In the genomic region with DNA sequence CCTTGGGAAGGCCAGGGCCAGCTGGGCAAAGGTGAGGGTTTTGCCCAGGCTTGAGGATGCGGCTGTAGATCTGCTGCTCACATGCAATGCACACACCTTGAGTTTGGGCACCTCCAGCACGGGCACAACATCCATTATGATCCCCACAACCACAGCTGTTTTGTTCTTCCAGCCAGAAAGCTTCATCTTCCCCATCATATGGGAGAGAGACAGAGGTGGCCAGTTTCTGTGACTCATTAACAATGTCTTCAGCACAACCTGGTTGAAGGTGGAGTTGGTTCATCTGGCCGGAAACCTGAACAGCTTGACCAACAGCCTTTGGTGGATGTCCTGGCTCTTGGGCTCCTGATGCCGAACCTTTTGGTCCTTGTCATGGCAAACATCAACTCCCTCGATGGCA, we compare ENCODE assay signal across 20 cellular contexts.
A peak's percentile ranks its signal among the peaks of the same experiment; 100 is the strongest.
DNase-seq lines count a peak whose midpoint lies in the region; ATAC-seq, FAIRE-seq and TF ChIP-seq lines count a peak whose summit lies in the region.
"Had no signal": no experiment of that assay in that cellular context is flagged by ENCODE, and none has a peak within 500 bp of the region (broad histone marks: within the 10 kb centered on the region; RNA-seq: fewer than 3 reads in every experiment).

No MANE protein-coding gene starts in this region.

- H3K27ac ChIP-seq in mesenchymal stem cell (ENCODE audit: low read length, poor library complexity, severe bottlenecking) = no peak overlapping the region

- TF ChIP-seq CTCF in bronchial epithelial cell (IDR thresholded peaks at IDR 0.05; ENCODE audit: insufficient read depth, low read length, severe bottlenecking) = no peak

- H2AFZ ChIP-seq in mesenchymal stem cell (ENCODE audit: low read depth, low read length) = no peak overlapping the region

- no peak overlapping the region for H3K14ac ChIP-seq in mesenchymal stem cell (ENCODE audit: low read length in 2 of 2)

- no peaks in the 10 kb centered on the region for H3K27me3 Mint-ChIP-seq in activated CD8-positive, alpha-beta memory T cell treated with anti-CD3 and anti-CD28 coated beads, Interleukin-2, amount 10 ng/mL, durations not matched to agents 7 days and 5 days

- H3K23ac ChIP-seq in mesenchymal stem cell (ENCODE audit: low read length in 2 of 2) = no peak overlapping the region

- H2BK5ac ChIP-seq in mesenchymal stem cell (ENCODE audit: low read depth, low read length, poor library complexity, severe bottlenecking) = no peak overlapping the region

- H3K36me3 ChIP-seq in bronchial epithelial cell (ENCODE audit: control insufficient read depth, insufficient read depth, low read length) (no peaks in the 10 kb centered on the region), mesenchymal stem cell (ENCODE audit: control insufficient read depth in 1 of 2, insufficient read depth in 2 of 2, low read depth in 1 of 2, low read length in 2 of 2) (no peaks in the 10 kb centered on the region)

- no peak overlapping the region for H3K27ac Mint-ChIP-seq in activated CD8-positive, alpha-beta memory T cell treated with anti-CD3 and anti-CD28 coated beads, Interleukin-2, amount 10 ng/mL, durations not matched to agents 7 days and 5 days

- peak overlapping the region; percentile 25 for H2AK5ac ChIP-seq in mesenchymal stem cell (ENCODE audit: low read length, severe bottlenecking)

- H2BK12ac ChIP-seq in mesenchymal stem cell (ENCODE audit: low read length in 2 of 2) = no peak overlapping the region

- no peak for ATAC-seq in activated CD8-positive, alpha-beta memory T cell treated with anti-CD3 and anti-CD28 coated beads, Interleukin-2, amount 10 ng/mL, durations not matched to agents 7 days and 5 days
- no peak for ATAC-seq in HG03521 (IDR thresholded peaks at IDR 0.05; ENCODE audit: unreplicated experiment)
- ATAC-seq: HCT116 had no signal

- H3K79me1 ChIP-seq in mesenchymal stem cell (replicated peaks; ENCODE audit: low read length, poor library complexity, severe bottlenecking) = no peaks in the 10 kb centered on the region

- FAIRE-seq in bronchial epithelial cell (lab: Jason Lieb, UNC) = peak; percentile 18

- no peaks in the 10 kb centered on the region for H3K9me3 ChIP-seq in mesenchymal stem cell (ENCODE audit: control insufficient read depth, low read length)

- H2BK120ac ChIP-seq in mesenchymal stem cell (ENCODE audit: low read depth, low read length) = no peak overlapping the region

- no peak overlapping the region for H3K18ac ChIP-seq in mesenchymal stem cell (ENCODE audit: low read depth in 1 of 2, low read length in 2 of 2)

- H3K4me1 ChIP-seq in mesenchymal stem cell (ENCODE audit: control insufficient read depth, insufficient read depth, low read depth, low read length) = peaks cover 9% of the 10 kb centered on the region

- no peak overlapping the region for H4K8ac ChIP-seq in mesenchymal stem cell (ENCODE audit: low read length)

- H3K9ac ChIP-seq in mesenchymal stem cell (ENCODE audit: low read length) = no peak overlapping the region

- no peak overlapping the region for H3K4me3 Mint-ChIP-seq in activated CD8-positive, alpha-beta memory T cell treated with anti-CD3 and anti-CD28 coated beads, Interleukin-2, amount 10 ng/mL, durations not matched to agents 7 days and 5 days

- no peak overlapping the region for H2BK15ac ChIP-seq in mesenchymal stem cell (ENCODE audit: low read depth, poor library complexity, severe bottlenecking)

- H3K4me1 Mint-ChIP-seq in activated CD8-positive, alpha-beta memory T cell treated with anti-CD3 and anti-CD28 coated beads, Interleukin-2, amount 10 ng/mL, durations not matched to agents 7 days and 5 days = peaks cover 82% of the 10 kb centered on the region

- H3K9me3 Mint-ChIP-seq in activated CD8-positive, alpha-beta memory T cell treated with anti-CD3 and anti-CD28 coated beads, Interleukin-2, amount 10 ng/mL, durations not matched to agents 7 days and 5 days (ENCODE audit: low read depth) = no peaks in the 10 kb centered on the region

- H3K27me3 ChIP-seq in bronchial epithelial cell (ENCODE audit: control insufficient read depth, insufficient read depth, low read length) (no peaks in the 10 kb centered on the region), mesenchymal stem cell (ENCODE audit: control insufficient read depth in 1 of 2, insufficient read depth in 1 of 2, low read length in 2 of 2) (peaks cover 8 to 39% of the 10 kb centered on the region in 2 experiments)

- peaks cover 3% of the 10 kb centered on the region for H3K36me3 Mint-ChIP-seq in activated CD8-positive, alpha-beta memory T cell treated with anti-CD3 and anti-CD28 coated beads, Interleukin-2, amount 10 ng/mL, durations not matched to agents 7 days and 5 days

- DNase-seq in activated CD8-positive, alpha-beta memory T cell treated with anti-CD3 and anti-CD28 coated beads, Interleukin-2, amount 10 ng/mL, durations not matched to agents 7 days and 5 days = peak; percentile 39
- no peak for DNase-seq in activated CD8-positive, alpha-beta memory T cell treated with anti-CD3 and anti-CD28 coated beads, Interleukin-2, amount 50 U/mL, for 4 hours
- DNase-seq in bronchial epithelial cell (ENCODE audit: low read depth) = no peak
- no peak for DNase-seq in mesenchymal stem cell
- no peak for DNase-seq in T-helper 2 cell
- DNase-seq in dermis blood vessel endothelial cell = no peak
- DNase-seq: DMS153; DND-41; GOT3; NCI-H1048; NCI-H1417; NCI-H1694; NCI-H2029 treated with DMSO at 0.1 percent for 48 hours; NCI-H446 treated with DMSO at 0.1 percent for 48 hours; NCI-H526; NK-92 treated with Interleukin-12 subunit alpha and Interleukin-12 subunit beta, amount 100 ng/mL, for 24 hours; RPMI8226; SHP77 had no signal

- CTCF ChIA-PET in activated CD8-positive, alpha-beta memory T cell treated with anti-CD3 and anti-CD28 coated beads, Interleukin-2, amount 10 ng/mL, durations not matched to agents 7 days and 5 days (lab: Charles Lee) = interaction anchor here (1.0 to 2.5 kb wide), 5 partner anchors 32 to 224 kb away, joined by 3 to 10 read pairs (median 5); no protein-coding TSS in a partner anchor

- WGBS in mesenchymal stem cell = 76% methylated on average over 4 of the region's 5 CpGs

- no peak overlapping the region for H3K4me3 ChIP-seq in bronchial epithelial cell (ENCODE audit: low read depth, low read length)
- no peak overlapping the region for H3K4me3 ChIP-seq in mesenchymal stem cell (ENCODE audit: insufficient read depth in 1 of 2, low read depth in 1 of 2, low read length in 2 of 2)

- no peak overlapping the region for H4K91ac ChIP-seq in mesenchymal stem cell (ENCODE audit: low read length)

- no peak overlapping the region for H3K4ac ChIP-seq in mesenchymal stem cell (ENCODE audit: low read depth in 1 of 2, low read length in 2 of 2)

- H3K4me2 ChIP-seq in mesenchymal stem cell (ENCODE audit: low read length, poor library complexity, severe bottlenecking) = no peak overlapping the region
